ENCODE assay signal across 1 cellular context in genomic region chrX:26915064-26915463, GRCh38.
TF ChIP-seq lines count a peak whose summit lies in the region.

No MANE protein-coding gene starts in this region.

TF ChIP-seq in GM12878, 131 proteins besides CTCF, POLR2A, EP300 and RAD21:
- no peak for TF ChIP-seq SREBF1 (IDR thresholded peaks at IDR 0.05; ENCODE audit: low read length)
- TF ChIP-seq PML (IDR thresholded peaks at IDR 0.05; ENCODE audit: low read length), result no peak
- no peak for TF ChIP-seq NFXL1 (IDR thresholded peaks at IDR 0.05; ENCODE audit: borderline replicate concordance)
- TF ChIP-seq, protein P1, sequence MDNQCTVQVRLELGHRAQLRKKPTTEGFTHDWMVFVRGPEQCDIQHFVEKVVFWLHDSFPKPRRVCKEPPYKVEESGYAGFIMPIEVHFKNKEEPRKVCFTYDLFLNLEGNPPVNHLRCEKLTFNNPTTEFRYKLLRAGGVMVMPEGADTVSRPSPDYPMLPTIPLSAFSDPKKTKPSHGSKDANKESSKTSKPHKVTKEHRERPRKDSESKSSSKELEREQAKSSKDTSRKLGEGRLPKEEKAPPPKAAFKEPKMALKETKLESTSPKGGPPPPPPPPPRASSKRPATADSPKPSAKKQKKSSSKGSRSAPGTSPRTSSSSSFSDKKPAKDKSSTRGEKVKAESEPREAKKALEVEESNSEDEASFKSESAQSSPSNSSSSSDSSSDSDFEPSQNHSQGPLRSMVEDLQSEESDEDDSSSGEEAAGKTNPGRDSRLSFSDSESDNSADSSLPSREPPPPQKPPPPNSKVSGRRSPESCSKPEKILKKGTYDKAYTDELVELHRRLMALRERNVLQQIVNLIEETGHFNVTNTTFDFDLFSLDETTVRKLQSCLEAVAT (IDR thresholded peaks at IDR 0.05), result no peak
